8 cellular contexts compared by ENCODE assay signal in genomic region chr11:36672815-36673450, GRCh38.
A peak's percentile ranks its signal among the peaks of the same experiment; 100 is the strongest.
DNase-seq lines count a peak whose midpoint lies in the region; ATAC-seq, FAIRE-seq and TF ChIP-seq lines count a peak whose summit lies in the region.

No MANE protein-coding gene starts in this region.

- H3K4me1 ChIP-seq in kidney (ENCODE audit: control insufficient read depth in 1 of 2, insufficient read depth in 1 of 2, low read depth in 1 of 2, low read length in 2 of 2) (no peaks in the 10 kb centered on the region), vagina (no peaks in the 10 kb centered on the region)

- ATAC-seq in GM18519 (IDR thresholded peaks at IDR 0.05; ENCODE audit: low FRiP score, unreplicated experiment), result no peak
- no peak for ATAC-seq in GM19463 (IDR thresholded peaks at IDR 0.05; ENCODE audit: unreplicated experiment)

- no peaks in the 10 kb centered on the region for H3K27me3 ChIP-seq in vagina

- H3K36me3 ChIP-seq in kidney (ENCODE audit: control insufficient read depth in 1 of 2, insufficient read depth in 2 of 2, low read length in 2 of 2), result no peaks in the 10 kb centered on the region
- no peaks in the 10 kb centered on the region for H3K36me3 ChIP-seq in vagina

- H3K4me3 ChIP-seq in GM12864 (ENCODE audit: low read depth, low read length) (no peak overlapping the region), astrocyte of the cerebellum (ENCODE audit: low read depth, low read length) (no peak overlapping the region), kidney (ENCODE audit: low read length in 2 of 2) (no peak overlapping the region), vagina (no peak overlapping the region)

- TF ChIP-seq POLR2A in vagina (IDR thresholded peaks at IDR 0.05), result no peak

- H3K9me3 ChIP-seq in kidney (ENCODE audit: control insufficient read depth in 1 of 2, low read length in 2 of 2) (no peaks in the 10 kb centered on the region), vagina (no peaks in the 10 kb centered on the region)

- in situ Hi-C loops in astrocyte of the cerebellum (cut with HindIII; ENCODE audit: low sequenced_read_pairs), result no loop called here

- intact Hi-C loops in kidney (cut with DNase I), result loop anchor here (10.0 kb wide), 1 partner anchor 108 kb away; the partner anchor contains the start of gene RAG1
- intact Hi-C loops in vagina (cut with DNase I), result no loop called here

- H3K27ac ChIP-seq in kidney (ENCODE audit: low read depth in 2 of 2, low read length in 2 of 2) (no peak overlapping the region), vagina (no peak overlapping the region)

- peak; percentile 20 for DNase-seq in AG08395 (ENCODE audit: low spot score)
- peak; percentile 4 for DNase-seq in GM12864 (ENCODE audit: low read depth)
- peak; percentile 30 for DNase-seq in NCI-H2107 (lab: John Stamatoyannopoulos, UW)
- peak; percentile 23 for DNase-seq in astrocyte of the cerebellum (ENCODE audit: low read depth)
- DNase-seq in kidney, result no peak
- DNase-seq in vagina (ENCODE audit: extremely low spot score in 2 of 2), result no peak

- peak; percentile 97 for FAIRE-seq in kidney (lab: Jason Lieb, UNC)

- TF ChIP-seq CTCF in GM12864 (IDR thresholded peaks at IDR 0.05; ENCODE audit: low read depth, low read length, missing control alignments) (peak; percentile 61), astrocyte of the cerebellum (IDR thresholded peaks at IDR 0.05; ENCODE audit: low read depth, low read length, missing control alignments) (peak; percentile 44), kidney (IDR thresholded peaks at IDR 0.05; ENCODE audit: borderline replicate concordance, extremely low read depth, insufficient read depth) (peak; percentile 72), vagina (IDR thresholded peaks at IDR 0.05) (peak; percentile 38 to 62 (median 52))

- no peak overlapping the region for H3K9ac ChIP-seq in kidney (ENCODE audit: low read length in 2 of 2)

Comparison
In these comparisons a context has a peak if more than half of its experiments do, and no peak if none do; other contexts are left out.
1. DNase-seq: peak in AG08395 (single experiment), GM12864 (single experiment), NCI-H2107 (single experiment) and astrocyte of the cerebellum (single experiment); none in kidney (single experiment) and vagina (0 of 2).
2. Peak in every context shown above with its lines, with median percentiles within 50 percentile points of each other: CTCF ChIP-seq.